Comparison of ENCODE assay signal across 9 cellular contexts in the genomic region with DNA sequence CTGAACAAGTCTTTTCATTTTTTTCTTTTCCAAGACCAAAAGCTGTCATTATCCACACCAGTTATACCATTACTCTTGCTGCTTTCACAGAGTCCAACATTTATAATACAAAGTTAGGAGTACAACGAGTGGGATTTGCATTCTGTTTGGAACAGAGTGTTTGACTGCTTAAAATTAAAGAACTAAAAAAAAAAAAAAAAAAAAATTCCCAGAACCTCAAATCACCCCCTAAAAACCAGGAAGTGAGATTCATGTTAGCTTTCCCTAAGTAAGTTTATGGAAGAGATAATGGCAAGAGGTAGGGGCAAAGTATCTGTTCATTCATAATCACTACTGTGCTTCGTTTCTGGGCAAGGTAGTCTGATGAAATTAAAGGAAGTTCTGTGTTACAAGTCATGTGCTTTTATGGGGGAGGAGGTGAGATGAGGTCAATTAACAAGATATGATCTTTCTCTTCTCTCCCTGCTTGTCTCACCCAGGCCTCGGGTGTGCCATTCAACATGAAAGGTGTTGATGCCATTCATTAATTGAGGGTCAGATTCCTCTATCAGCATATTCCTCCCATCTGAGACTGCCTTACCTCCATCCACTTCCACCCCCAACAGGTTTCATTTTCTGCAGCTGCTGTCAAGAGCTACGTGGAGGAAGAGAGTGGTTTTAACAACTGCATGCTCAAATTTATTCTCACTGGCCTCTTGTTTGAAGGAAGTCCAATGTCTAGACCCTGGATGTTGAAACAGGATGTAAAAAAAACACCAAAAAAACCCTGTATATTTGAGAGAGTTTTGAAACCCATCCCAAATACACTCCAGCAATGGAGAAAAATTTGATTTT. TPM values are rescaled to one million over a fixed set of nuclear protein-coding genes. Genes with fewer than 3 reads are reported as not detected.
DNase-seq lines count a peak whose midpoint lies in the region; ATAC-seq and TF ChIP-seq lines count a peak whose summit lies in the region.
"Had no signal": no experiment of that assay in that cellular context is flagged by ENCODE, and none has a peak within 500 bp of the region (broad histone marks: within the 10 kb centered on the region; RNA-seq: fewer than 3 reads in every experiment).

No MANE protein-coding gene starts in this region.

- peak overlapping the region; percentile 5 to 41 for H3K4me3 ChIP-seq in duodenal mucosa (ENCODE audit: low read depth in 1 of 2, low read length in 2 of 2)
- H3K4me3 ChIP-seq in prostate gland, result no peak overlapping the region
- H3K4me3 ChIP-seq: cardiac muscle cell had no signal

- TF ChIP-seq POLR2A in prostate gland (IDR thresholded peaks at IDR 0.05), result no peak

- H3K36me3 ChIP-seq in duodenal mucosa (ENCODE audit: control insufficient read depth in 1 of 2, insufficient read depth in 2 of 2, low read length in 2 of 2) (no peaks in the 10 kb centered on the region), prostate gland (no peaks in the 10 kb centered on the region)
- H3K36me3 ChIP-seq: cardiac muscle cell had no signal

- no peak for TF ChIP-seq CTCF in prostate gland (IDR thresholded peaks at IDR 0.05)

- WGBS in prostate gland, result 47% methylated on average over 4 of the region's 4 CpGs

- no peaks in the 10 kb centered on the region for H3K9me3 ChIP-seq in duodenal mucosa (ENCODE audit: control insufficient read depth in 1 of 2, low read length in 2 of 2)
- no peaks in the 10 kb centered on the region for H3K9me3 ChIP-seq in prostate gland

- H3K4me1 ChIP-seq in duodenal mucosa (ENCODE audit: control insufficient read depth in 1 of 2, insufficient read depth in 2 of 2, low read length in 2 of 2), result peaks cover 21 to 22% of the 10 kb centered on the region in 2 donors
- H3K4me1 ChIP-seq in prostate gland (replicated peaks), result no peaks in the 10 kb centered on the region

- peak; percentile 86 to 88 for DNase-seq in AML-193 (lab: John Stamatoyannopoulos, UW)
- no peak for DNase-seq in NCI-H446 treated with DMSO at 0.1 percent for 48 hours (lab: John Stamatoyannopoulos, UW)
- DNase-seq in HuH-7 (ENCODE audit: low spot score), result no peak
- DNase-seq in prostate gland (ENCODE audit: low spot score), result no peak

- intact Hi-C loops in prostate gland (cut with DNase I), result no loop called here

- ATAC-seq in GM18867 (IDR thresholded peaks at IDR 0.05; ENCODE audit: unreplicated experiment) (peak; percentile 88), HG03045 (IDR thresholded peaks at IDR 0.05; ENCODE audit: unreplicated experiment) (peak; percentile 76)

- no peaks in the 10 kb centered on the region for H3K27me3 ChIP-seq in duodenal mucosa (ENCODE audit: control insufficient read depth in 1 of 2, insufficient read depth in 2 of 2, low read length in 2 of 2)
- no peaks in the 10 kb centered on the region for H3K27me3 ChIP-seq in prostate gland (replicated peaks; ENCODE audit: insufficient read depth)
- H3K27me3 ChIP-seq: cardiac muscle cell had no signal

- no peak overlapping the region for H3K27ac ChIP-seq in duodenal mucosa (ENCODE audit: low read depth, low read length)
- H3K27ac ChIP-seq in prostate gland, result no peak overlapping the region
- H3K27ac ChIP-seq: cardiac muscle cell had no signal

- peak overlapping the region in 1 of 2 donors; percentile 26 for H3K9ac ChIP-seq in duodenal mucosa (ENCODE audit: low read depth in 1 of 2, low read length in 2 of 2)

TF ChIP-seq in PFSK-1, 5 proteins besides CTCF, POLR2A, EP300 and RAD21:
- TF ChIP-seq SIN3A (IDR thresholded peaks at IDR 0.05; ENCODE audit: borderline replicate concordance, insufficient read depth, low read length) (no peak), FOXP2 (optimal IDR thresholded peaks at IDR 0.05; ENCODE audit: borderline replicate concordance, extremely low read depth, extremely low read length, insufficient read depth) (no peak), POLR2AphosphoS5 (IDR thresholded peaks at IDR 0.05; ENCODE audit: low read depth, low read length) (peak; percentile 33; the same call in 1 of the 2 replicates), TAF1 (IDR thresholded peaks at IDR 0.05; ENCODE audit: borderline replicate concordance, insufficient read depth, low read length) (no peak)
- TF ChIP-seq, protein P1, sequence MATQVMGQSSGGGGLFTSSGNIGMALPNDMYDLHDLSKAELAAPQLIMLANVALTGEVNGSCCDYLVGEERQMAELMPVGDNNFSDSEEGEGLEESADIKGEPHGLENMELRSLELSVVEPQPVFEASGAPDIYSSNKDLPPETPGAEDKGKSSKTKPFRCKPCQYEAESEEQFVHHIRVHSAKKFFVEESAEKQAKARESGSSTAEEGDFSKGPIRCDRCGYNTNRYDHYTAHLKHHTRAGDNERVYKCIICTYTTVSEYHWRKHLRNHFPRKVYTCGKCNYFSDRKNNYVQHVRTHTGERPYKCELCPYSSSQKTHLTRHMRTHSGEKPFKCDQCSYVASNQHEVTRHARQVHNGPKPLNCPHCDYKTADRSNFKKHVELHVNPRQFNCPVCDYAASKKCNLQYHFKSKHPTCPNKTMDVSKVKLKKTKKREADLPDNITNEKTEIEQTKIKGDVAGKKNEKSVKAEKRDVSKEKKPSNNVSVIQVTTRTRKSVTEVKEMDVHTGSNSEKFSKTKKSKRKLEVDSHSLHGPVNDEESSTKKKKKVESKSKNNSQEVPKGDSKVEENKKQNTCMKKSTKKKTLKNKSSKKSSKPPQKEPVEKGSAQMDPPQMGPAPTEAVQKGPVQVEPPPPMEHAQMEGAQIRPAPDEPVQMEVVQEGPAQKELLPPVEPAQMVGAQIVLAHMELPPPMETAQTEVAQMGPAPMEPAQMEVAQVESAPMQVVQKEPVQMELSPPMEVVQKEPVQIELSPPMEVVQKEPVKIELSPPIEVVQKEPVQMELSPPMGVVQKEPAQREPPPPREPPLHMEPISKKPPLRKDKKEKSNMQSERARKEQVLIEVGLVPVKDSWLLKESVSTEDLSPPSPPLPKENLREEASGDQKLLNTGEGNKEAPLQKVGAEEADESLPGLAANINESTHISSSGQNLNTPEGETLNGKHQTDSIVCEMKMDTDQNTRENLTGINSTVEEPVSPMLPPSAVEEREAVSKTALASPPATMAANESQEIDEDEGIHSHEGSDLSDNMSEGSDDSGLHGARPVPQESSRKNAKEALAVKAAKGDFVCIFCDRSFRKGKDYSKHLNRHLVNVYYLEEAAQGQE (IDR thresholded peaks at IDR 0.05; ENCODE audit: insufficient read depth in 1 of 2, low read depth in 2 of 2, low read length in 2 of 2), result no peak
TF ChIP-seq in PFSK-1: peak in this region for 1.

RNA-seq across cellular contexts. Expression of gene MARCHF3, which starts 58.1 kb away (rescaled TPM):
- polyA plus RNA-seq in PFSK-1 (2012; ENCODE audit: insufficient read length, low read depth), result 49.3 TPM
- 10 to 100 TPM in 1 of 2 donors, 1 to 10 TPM in 1; 1.2 to 21.1 TPM for total RNA-seq in prostate gland

Comparison
In these comparisons a context has a peak if more than half of its experiments do, and no peak if none do; other contexts are left out.
1. DNase-seq: peak in AML-193 (2 of 2); none in NCI-H446 treated with DMSO at 0.1 percent for 48 hours (single experiment), HuH-7 (single experiment) and prostate gland (single experiment).
2. H3K4me3 ChIP-seq: peak in duodenal mucosa (2 of 2); none in prostate gland (0 of 2).